In genomic region chr13:49802410-49802809, GRCh38 we compare ENCODE assay signal across 3 cellular contexts.
TF ChIP-seq lines count a peak whose summit lies in the region.

No MANE protein-coding gene starts in this region.

TF ChIP-seq in HepG2, 621 proteins besides CTCF, POLR2A, EP300 and RAD21:
- TF ChIP-seq MAFF (IDR thresholded peaks at IDR 0.05; ENCODE audit: low read depth, low read length) = peak; percentile 81
- peak; percentile 70 to 85 for TF ChIP-seq MAFK (conservative IDR thresholded peaks at IDR 0.05 in 1 of 2, IDR thresholded peaks at IDR 0.05 in 1 of 2; ENCODE audit: low read length in 2 of 2)
- TF ChIP-seq SRF (IDR thresholded peaks at IDR 0.05; ENCODE audit: low read depth, low read length) = no peak
- TF ChIP-seq ZNF331 (CRISPR knock-in tag; IDR thresholded peaks at IDR 0.05) = no peak

TF ChIP-seq in K562, 482 proteins besides CTCF, POLR2A, EP300 and RAD21:
- TF ChIP-seq ZNF316 (IDR thresholded peaks at IDR 0.05) = peak; percentile 84
- TF ChIP-seq MAFG (tag; conservative IDR thresholded peaks at IDR 0.05) = peak; percentile 56
- TF ChIP-seq MAFF (IDR thresholded peaks at IDR 0.05; ENCODE audit: low read length) = peak; percentile 37; the same call in 1 of the 2 replicates
- peak; percentile 87 for TF ChIP-seq HMBOX1 (IDR thresholded peaks at IDR 0.05)
- peak; percentile 77 for TF ChIP-seq C11orf30 (IDR thresholded peaks at IDR 0.05; ENCODE audit: low read depth)
- TF ChIP-seq ZNF232 (CRISPR knock-in tag; IDR thresholded peaks at IDR 0.05) = no peak
- TF ChIP-seq CBX5 (IDR thresholded peaks at IDR 0.05; ENCODE audit: borderline replicate concordance, low read depth) = no peak

TF ChIP-seq in SK-N-SH, 30 proteins besides CTCF, POLR2A, EP300 and RAD21:
- TF ChIP-seq ELF1 (IDR thresholded peaks at IDR 0.05) = no peak
- TF ChIP-seq REST (IDR thresholded peaks at IDR 0.05; ENCODE audit: low read depth, low read length) = no peak
- TF ChIP-seq USF2 (IDR thresholded peaks at IDR 0.05; ENCODE audit: borderline replicate concordance, low read depth, low read length) = no peak
- no peak for TF ChIP-seq ZBTB33 (IDR thresholded peaks at IDR 0.05; ENCODE audit: borderline replicate concordance, low read depth)
- no peak for TF ChIP-seq TEAD4 (IDR thresholded peaks at IDR 0.05; ENCODE audit: borderline replicate concordance, insufficient read depth)
- no peak for TF ChIP-seq SIN3A (IDR thresholded peaks at IDR 0.05; ENCODE audit: borderline replicate concordance, low read depth, low read length)
- no peak for TF ChIP-seq EZH2phosphoT487 (IDR thresholded peaks at IDR 0.05; ENCODE audit: borderline replicate concordance, low read depth)
- no peak for TF ChIP-seq TAF1 (IDR thresholded peaks at IDR 0.05; ENCODE audit: borderline replicate concordance, low read depth, low read length)
